In genomic region chr12:46964496-46965098, GRCh38 we compare ENCODE assay signal across 10 cellular contexts.
DNase-seq lines count a peak whose midpoint lies in the region; ATAC-seq, FAIRE-seq and TF ChIP-seq lines count a peak whose summit lies in the region.
"Had no signal": no experiment of that assay in that cellular context is flagged by ENCODE, and none has a peak within 500 bp of the region (broad histone marks: within the 10 kb centered on the region; RNA-seq: fewer than 3 reads in every experiment).

No MANE protein-coding gene starts in this region.

- peak; percentile 73 for FAIRE-seq in RCC 7860 (lab: Jason Lieb, UNC)

- ATAC-seq in HG03108 (IDR thresholded peaks at IDR 0.05; ENCODE audit: unreplicated experiment), result no peak
- no peak for ATAC-seq in natural killer cell treated with Interleukin-12 subunit alpha and Interleukin-12 subunit beta and Interleukin-15 and Interleukin-18, amount 100 ng/mL, for 72 hours

- H3K9me3 ChIP-seq in esophagus squamous epithelium, result no peaks in the 10 kb centered on the region

- peaks cover 26% of the 10 kb centered on the region for H3K4me1 Mint-ChIP-seq in mesothelial cell of epicardium
- no peaks in the 10 kb centered on the region for H3K4me1 Mint-ChIP-seq in natural killer cell treated with Interleukin-12 subunit alpha and Interleukin-12 subunit beta and Interleukin-15 and Interleukin-18, amount 100 ng/mL, for 72 hours (ENCODE audit: low read depth in 2 of 2)

- no peaks in the 10 kb centered on the region for H3K36me3 Mint-ChIP-seq in mesothelial cell of epicardium
- no peaks in the 10 kb centered on the region for H3K36me3 Mint-ChIP-seq in natural killer cell treated with Interleukin-12 subunit alpha and Interleukin-12 subunit beta and Interleukin-15 and Interleukin-18, amount 100 ng/mL, for 72 hours
- H3K36me3 Mint-ChIP-seq: CD14-positive monocyte had no signal

- peak overlapping the region; percentile 93 for H3K27ac Mint-ChIP-seq in mesothelial cell of epicardium
- no peak overlapping the region for H3K27ac Mint-ChIP-seq in natural killer cell treated with Interleukin-12 subunit alpha and Interleukin-12 subunit beta and Interleukin-15 and Interleukin-18, amount 100 ng/mL, for 72 hours
- H3K27ac Mint-ChIP-seq: CD14-positive monocyte had no signal

- H3K9me3 Mint-ChIP-seq in mesothelial cell of epicardium, result no peaks in the 10 kb centered on the region
- H3K9me3 Mint-ChIP-seq in natural killer cell treated with Interleukin-12 subunit alpha and Interleukin-12 subunit beta and Interleukin-15 and Interleukin-18, amount 100 ng/mL, for 72 hours, result no peaks in the 10 kb centered on the region
- H3K9me3 Mint-ChIP-seq: CD14-positive monocyte had no signal

- WGBS in esophagus squamous epithelium, 2 donors, result 10 to 11% methylated on average over 10 of the region's 10 CpGs

- H3K27me3 Mint-ChIP-seq in mesothelial cell of epicardium (ENCODE audit: low read depth), result no peaks in the 10 kb centered on the region
- peaks cover 21 to 31% of the 10 kb centered on the region in 2 donors for H3K27me3 Mint-ChIP-seq in natural killer cell treated with Interleukin-12 subunit alpha and Interleukin-12 subunit beta and Interleukin-15 and Interleukin-18, amount 100 ng/mL, for 72 hours

- H3K27me3 ChIP-seq in esophagus squamous epithelium, result no peaks in the 10 kb centered on the region

- no peak for TF ChIP-seq POLR2A in esophagus squamous epithelium (IDR thresholded peaks at IDR 0.05)

- H3K36me3 ChIP-seq in esophagus squamous epithelium, result no peaks in the 10 kb centered on the region

- H3K4me3 ChIP-seq in AG10803 (ENCODE audit: low read length), result peak overlapping the region; percentile 24; the same call in 1 of the 2 replicates
- peak overlapping the region in 3 of 4 donors; percentile 0 to 34 (median 5) for H3K4me3 ChIP-seq in esophagus squamous epithelium

- TF ChIP-seq CTCF in AG10803 (conservative IDR thresholded peaks at IDR 0.05; ENCODE audit: low read length), result no peak
- no peak for TF ChIP-seq CTCF in esophagus squamous epithelium (IDR thresholded peaks at IDR 0.05)
- TF ChIP-seq CTCF in mesothelial cell of epicardium (IDR thresholded peaks at IDR 0.05; ENCODE audit: unreplicated experiment), result no peak
- no peak for TF ChIP-seq CTCF in GM13977 (IDR thresholded peaks at IDR 0.05; ENCODE audit: extremely low read depth, insufficient read depth, missing control alignments)

- H3K4me1 ChIP-seq in esophagus squamous epithelium, result peaks cover 4 to 54% (median 15%) of the 10 kb centered on the region in 3 donors

- H3K4me3 Mint-ChIP-seq in mesothelial cell of epicardium, result no peak overlapping the region
- H3K4me3 Mint-ChIP-seq in natural killer cell treated with Interleukin-12 subunit alpha and Interleukin-12 subunit beta and Interleukin-15 and Interleukin-18, amount 100 ng/mL, for 72 hours, result no peak overlapping the region
- H3K4me3 Mint-ChIP-seq: CD14-positive monocyte had no signal

- intact Hi-C loops in esophagus squamous epithelium (cut with DNase I), result no loop called here

- H3K27ac ChIP-seq in esophagus squamous epithelium, result peak overlapping the region; percentile 46 to 70 (median 64)

- DNase-seq in AG10803 (ENCODE audit: low read depth), result peak; percentile 88
- DNase-seq in RCC 7860 (ENCODE audit: low spot score), result peak; percentile 79
- no peak for DNase-seq in esophagus squamous epithelium (lab: John Stamatoyannopoulos, UW)
- no peak for DNase-seq in mesothelial cell of epicardium (ENCODE audit: low spot score in 2 of 2, unreplicated experiment in 2 of 2)
- no peak for DNase-seq in natural killer cell treated with Interleukin-12 subunit alpha and Interleukin-12 subunit beta and Interleukin-15 and Interleukin-18, amount 100 ng/mL, for 72 hours (ENCODE audit: low spot score)
- DNase-seq in GM13977 (ENCODE audit: low spot score), result no peak
- no peak for DNase-seq in HPDE6-E6E7 (ENCODE audit: extremely low spot score)
- DNase-seq: effector memory CD4-positive, alpha-beta T cell had no signal

- in situ Hi-C loops in GM13977 (cut with MboI; ENCODE audit: low pct_unique_long_range_greater_than_20kb, low sequenced_read_pairs, unreplicated experiment), result no loop called here

Comparison
In these comparisons a context has a peak if more than half of its experiments do, and no peak if none do; other contexts are left out.
1. DNase-seq: peak in AG10803 (single experiment) and RCC 7860 (single experiment); none in esophagus squamous epithelium (single experiment), mesothelial cell of epicardium (0 of 2), natural killer cell treated with Interleukin-12 subunit alpha and Interleukin-12 subunit beta and Interleukin-15 and Interleukin-18, amount 100 ng/mL, for 72 hours (single experiment), GM13977 (single experiment) and HPDE6-E6E7 (single experiment).